In the genomic region with DNA sequence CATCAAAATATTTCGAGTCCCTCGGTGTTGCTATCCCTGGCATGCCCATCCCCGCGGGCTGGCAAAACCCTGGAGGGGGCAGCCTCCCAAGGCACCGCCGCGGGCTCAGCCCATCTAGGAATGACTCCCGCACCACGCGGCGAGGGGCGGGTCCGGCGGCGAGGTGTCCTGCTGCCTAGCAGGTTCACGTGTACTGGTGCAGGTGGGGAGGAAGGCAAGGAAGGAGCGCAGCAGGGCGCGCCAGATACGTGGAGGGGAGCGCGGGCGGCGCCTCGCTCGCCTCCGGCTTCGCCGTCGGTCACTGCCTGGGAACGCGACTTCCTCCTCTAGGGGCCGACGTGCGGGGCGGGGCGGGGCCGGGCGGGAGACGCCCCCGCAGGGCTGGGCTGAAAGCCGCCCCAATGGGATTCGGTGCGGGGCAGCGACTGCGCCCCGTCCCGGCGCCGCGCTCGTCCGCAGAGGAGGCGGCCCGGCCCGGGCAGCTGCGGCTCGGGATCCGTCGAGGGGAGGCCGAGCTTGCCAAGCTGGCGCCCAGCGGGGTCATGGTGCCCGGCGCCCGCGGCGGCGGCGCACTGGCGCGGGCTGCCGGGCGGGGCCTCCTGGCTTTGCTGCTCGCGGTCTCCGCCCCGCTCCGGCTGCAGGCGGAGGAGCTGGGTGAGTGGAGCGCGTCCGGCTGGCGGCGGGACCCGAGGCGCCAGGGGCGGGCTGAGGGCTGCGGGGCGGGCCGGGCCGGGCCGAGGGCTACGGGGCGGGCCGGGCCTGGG, we compare ENCODE assay signal across 8 cellular contexts. TPM values are rescaled to one million over a fixed set of nuclear protein-coding genes. Genes with fewer than 3 reads are reported as not detected.
DNase-seq lines count a peak whose midpoint lies in the region; ATAC-seq and TF ChIP-seq lines count a peak whose summit lies in the region.

Gene DCBLD1, plus strand, starts transcription at position 435 of the 764 bp plus-strand sequence. Its CDS starts 108 bp downstream, at position 543.

- H3K4me2 ChIP-seq in PC-9, result peak within 1 kb of the TSS; percentile 94

- H4K20me1 ChIP-seq in PC-9 (ENCODE audit: insufficient read depth), result no peaks in the 10 kb centered on the region

- intact Hi-C loops in PC-9 (cut with micrococcal nuclease; ENCODE audit: unreplicated experiment), result loop anchor here (1.0 to 2.0 kb wide), 3 partner anchors 18 to 120 kb away; partner anchors contain the start of gene GOPC
- intact Hi-C loops in activated T-helper 2 cell treated with anti-CD3 and anti-CD28 coated beads, Interferon-gamma antibody, Interleukin-2, Interleukin-4, amounts not matched to agents 10 μg/mL and 5 μg/mL and 100 μg/mL, durations not matched to agents 14 hours and 24 hours and 36 hours (cut with micrococcal nuclease), result loop anchor here (1.0 to 2.0 kb wide), 3 partner anchors 66 to 192 kb away; partner anchors contain the start of genes GOPC and NUS1
- intact Hi-C loops in naive thymus-derived CD4-positive, alpha-beta T cell (cut with micrococcal nuclease), result loop anchor here (1.0 to 10.0 kb wide), 8 partner anchors 66 to 1862 kb away; partner anchors contain the start of genes GOPC (in 2 of the 2), NUS1 (in 2 of the 2), ASF1A (in 1 of the 2) and MAN1A1 (in 1 of the 2)

- H3K9ac ChIP-seq in subcutaneous abdominal adipose tissue (ENCODE audit: low read length in 5 of 5), result peak within 1 kb of the TSS; percentile 76 to 93 (median 81)

- H3K4me3 ChIP-seq in PC-9 (peak within 1 kb of the TSS; percentile 93), fibroblast of mammary gland (ENCODE audit: control insufficient read depth, low read depth, low read length) (peak within 1 kb of the TSS; percentile 84), subcutaneous abdominal adipose tissue (ENCODE audit: low read depth in 1 of 5, low read length in 5 of 5) (peak within 1 kb of the TSS; percentile 83 to 92 (median 90))
- H3K4me3 ChIP-seq in naive thymus-derived CD4-positive, alpha-beta T cell (ENCODE audit: low read length), result peak within 1 kb of the TSS; percentile 63

- ATAC-seq in GM19455 (IDR thresholded peaks at IDR 0.05; ENCODE audit: unreplicated experiment) (peak; percentile 78), HG03558 (IDR thresholded peaks at IDR 0.05; ENCODE audit: extremely low read depth, unreplicated experiment) (peak; percentile 62)
- peak; percentile 85 for ATAC-seq in naive thymus-derived CD4-positive, alpha-beta T cell

- peak within 1 kb of the TSS; percentile 86 for H3K4me3 Mint-ChIP-seq in activated T-helper 2 cell treated with anti-CD3 and anti-CD28 coated beads, Interferon-gamma antibody, Interleukin-2, Interleukin-4, amounts not matched to agents 10 μg/mL and 5 μg/mL and 100 μg/mL, durations not matched to agents 14 hours and 24 hours and 36 hours (ENCODE audit: low read depth)
- H3K4me3 Mint-ChIP-seq in naive thymus-derived CD4-positive, alpha-beta T cell, result peak within 1 kb of the TSS; percentile 87 to 96 (median 91)

- peak within 1 kb of the TSS; percentile 45 for H3K27ac ChIP-seq in PC-9
- H3K27ac ChIP-seq in naive thymus-derived CD4-positive, alpha-beta T cell (ENCODE audit: low read depth, low read length), result no peak within 1 kb of the TSS
- H3K27ac ChIP-seq in subcutaneous abdominal adipose tissue (ENCODE audit: low read depth, low read length), result peak within 1 kb of the TSS; percentile 85

- H3K27me3 ChIP-seq in PC-9 (ENCODE audit: insufficient read depth, low read depth), result no peaks in the 10 kb centered on the region
- no peaks in the 10 kb centered on the region for H3K27me3 ChIP-seq in naive thymus-derived CD4-positive, alpha-beta T cell (ENCODE audit: control insufficient read depth in 2 of 2, insufficient read depth in 2 of 2, low read length in 2 of 2)
- H3K27me3 ChIP-seq in subcutaneous abdominal adipose tissue (ENCODE audit: control insufficient read depth in 5 of 5, insufficient read depth in 4 of 5, low read length in 5 of 5), result no peaks in the 10 kb centered on the region

- POLR2A ChIA-PET in PC-9 (lab: Charles Lee; ENCODE audit: unreplicated experiment), result interaction anchor here (0.5 to 0.7 kb wide), 3 partner anchors 27 to 817 kb away, joined by 3 to 7 read pairs (median 5); no protein-coding TSS in a partner anchor
- POLR2A ChIA-PET in naive thymus-derived CD4-positive, alpha-beta T cell (lab: Charles Lee), result interaction anchor here (1.6 kb wide), 1 partner anchor 67 kb away, joined by 9 read pairs; no protein-coding TSS in a partner anchor

- CTCF ChIA-PET in PC-9 (lab: Charles Lee), result no interaction called here
- CTCF ChIA-PET in naive thymus-derived CD4-positive, alpha-beta T cell (lab: Charles Lee), result interaction anchor here (1.5 to 4.4 kb wide), 2 partner anchors 32 to 122 kb away, joined by 4 to 12 read pairs; no protein-coding TSS in a partner anchor

- H3K9me3 ChIP-seq in PC-9 (ENCODE audit: insufficient read depth, low read depth) (no peaks in the 10 kb centered on the region), subcutaneous abdominal adipose tissue (ENCODE audit: control insufficient read depth in 5 of 5, low read length in 5 of 5) (no peaks in the 10 kb centered on the region)
- no peaks in the 10 kb centered on the region for H3K9me3 ChIP-seq in naive thymus-derived CD4-positive, alpha-beta T cell (ENCODE audit: control insufficient read depth in 2 of 3, low read length in 3 of 3)

- BruUV-seq in PC-9 (replicated peaks; lab: Mats Ljungman, UMichigan), result no TSS peak

- peak within 1 kb of the TSS; percentile 97 for H2AFZ ChIP-seq in PC-9

- no peak; the same call in 1 of the 2 replicates for TF ChIP-seq CTCF in PC-9 (conservative IDR thresholded peaks at IDR 0.05)
- TF ChIP-seq CTCF in fibroblast of mammary gland (conservative IDR thresholded peaks at IDR 0.05; ENCODE audit: control insufficient read depth, insufficient read depth, low read depth, low read length), result no peak

- peak within 1 kb of the TSS; percentile 72 for H3K27ac Mint-ChIP-seq in activated T-helper 2 cell treated with anti-CD3 and anti-CD28 coated beads, Interferon-gamma antibody, Interleukin-2, Interleukin-4, amounts not matched to agents 10 μg/mL and 5 μg/mL and 100 μg/mL, durations not matched to agents 14 hours and 24 hours and 36 hours
- H3K27ac Mint-ChIP-seq in naive thymus-derived CD4-positive, alpha-beta T cell, result peak within 1 kb of the TSS in 7 of 9 donors; percentile 28 to 84 (median 65)

- DNase-seq in COLO668 (lab: John Stamatoyannopoulos, UW; ENCODE audit: unreplicated experiment), result peak; percentile 79
- peak; percentile 80 to 83 for DNase-seq in PC-9
- peak; percentile 56 for DNase-seq in activated T-helper 2 cell treated with anti-CD3 and anti-CD28 coated beads, Interferon-gamma antibody, Interleukin-2, Interleukin-4, amounts not matched to agents 10 μg/mL and 5 μg/mL and 100 μg/mL, durations not matched to agents 14 hours and 24 hours and 36 hours (ENCODE audit: low spot score)
- peak; percentile 60 for DNase-seq in fibroblast of mammary gland (ENCODE audit: low read depth)
- peak in 8 of 9 donors; percentile 32 to 72 (median 36) for DNase-seq in naive thymus-derived CD4-positive, alpha-beta T cell

- peaks cover 47% of the 10 kb centered on the region for H3K27me3 Mint-ChIP-seq in activated T-helper 2 cell treated with anti-CD3 and anti-CD28 coated beads, Interferon-gamma antibody, Interleukin-2, Interleukin-4, amounts not matched to agents 10 μg/mL and 5 μg/mL and 100 μg/mL, durations not matched to agents 14 hours and 24 hours and 36 hours (ENCODE audit: low read depth)
- H3K27me3 Mint-ChIP-seq in naive thymus-derived CD4-positive, alpha-beta T cell, result peaks cover 45 to 66% (median 53%) of the 10 kb centered on the region in 5 donors

- H3K36me3 Mint-ChIP-seq in activated T-helper 2 cell treated with anti-CD3 and anti-CD28 coated beads, Interferon-gamma antibody, Interleukin-2, Interleukin-4, amounts not matched to agents 10 μg/mL and 5 μg/mL and 100 μg/mL, durations not matched to agents 14 hours and 24 hours and 36 hours (ENCODE audit: low read depth), result no peaks in the 10 kb centered on the region
- H3K36me3 Mint-ChIP-seq in naive thymus-derived CD4-positive, alpha-beta T cell, result peaks cover 0 to 2% (median 0%) of the 10 kb centered on the region in 5 donors

- H3K4me1 ChIP-seq in PC-9 (replicated peaks; ENCODE audit: insufficient read depth), result peaks cover 16% of the 10 kb centered on the region
- peaks cover 8 to 10% of the 10 kb centered on the region in 2 donors for H3K4me1 ChIP-seq in naive thymus-derived CD4-positive, alpha-beta T cell (ENCODE audit: control insufficient read depth in 2 of 2, insufficient read depth in 2 of 2, low read length in 2 of 2)
- peaks cover 4 to 29% (median 28%) of the 10 kb centered on the region in 5 donors for H3K4me1 ChIP-seq in subcutaneous abdominal adipose tissue (ENCODE audit: control insufficient read depth in 5 of 5, insufficient read depth in 5 of 5, low read length in 5 of 5)

- peaks cover 14% of the 10 kb centered on the region for H3K4me1 Mint-ChIP-seq in activated T-helper 2 cell treated with anti-CD3 and anti-CD28 coated beads, Interferon-gamma antibody, Interleukin-2, Interleukin-4, amounts not matched to agents 10 μg/mL and 5 μg/mL and 100 μg/mL, durations not matched to agents 14 hours and 24 hours and 36 hours (ENCODE audit: low read depth)
- H3K4me1 Mint-ChIP-seq in naive thymus-derived CD4-positive, alpha-beta T cell, result peaks cover 15 to 18% (median 16%) of the 10 kb centered on the region in 7 donors

- peaks cover 23% of the 10 kb centered on the region; the same call in 1 of the 2 replicates for H3F3A ChIP-seq in PC-9 (ENCODE audit: insufficient read depth, low read depth)

- peaks cover 40% of the 10 kb centered on the region for H3K79me2 ChIP-seq in PC-9 (ENCODE audit: low read depth)

- H3K36me3 ChIP-seq in PC-9 (ENCODE audit: low read depth), result no peaks in the 10 kb centered on the region
- H3K36me3 ChIP-seq in naive thymus-derived CD4-positive, alpha-beta T cell (ENCODE audit: control insufficient read depth in 2 of 3, insufficient read depth in 3 of 3, low read length in 3 of 3), result no peaks in the 10 kb centered on the region
- no peaks in the 10 kb centered on the region for H3K36me3 ChIP-seq in subcutaneous abdominal adipose tissue (ENCODE audit: control insufficient read depth in 5 of 5, insufficient read depth in 5 of 5, low read length in 5 of 5)

- no peaks in the 10 kb centered on the region for H3K9me3 Mint-ChIP-seq in activated T-helper 2 cell treated with anti-CD3 and anti-CD28 coated beads, Interferon-gamma antibody, Interleukin-2, Interleukin-4, amounts not matched to agents 10 μg/mL and 5 μg/mL and 100 μg/mL, durations not matched to agents 14 hours and 24 hours and 36 hours
- no peaks in the 10 kb centered on the region for H3K9me3 Mint-ChIP-seq in naive thymus-derived CD4-positive, alpha-beta T cell

- H3K9me2 ChIP-seq in PC-9 (ENCODE audit: insufficient read depth), result no peaks in the 10 kb centered on the region

RNA-seq across cellular contexts. Expression of gene DCBLD1, which starts in this region (rescaled TPM):
- total RNA-seq in PC-9 (2021), result 5.7 and 6.1 TPM in 2 replicates
- 4.0 and 7.5 TPM in 2 replicates for total RNA-seq in activated T-helper 2 cell treated with anti-CD3 and anti-CD28 coated beads, Interferon-gamma antibody, Interleukin-2, Interleukin-4, amounts not matched to agents 10 μg/mL and 5 μg/mL and 100 μg/mL, durations not matched to agents 14 hours and 24 hours and 36 hours
- 1 to 10 TPM; 1.5 to 7.6 (median 5.6) TPM for total RNA-seq in naive thymus-derived CD4-positive, alpha-beta T cell
- 1 to 10 TPM; 1.2 to 2.1 TPM for polyA plus RNA-seq in naive thymus-derived CD4-positive, alpha-beta T cell
